Comparison of ENCODE assay signal across 21 cellular contexts in genomic region chr6:32075781-32076494, GRCh38. TPM values are rescaled to one million over a fixed set of nuclear protein-coding genes. Genes with fewer than 3 reads are reported as not detected.
DNase-seq lines count a peak whose midpoint lies in the region; ATAC-seq and TF ChIP-seq lines count a peak whose summit lies in the region.
"Had no signal": no experiment of that assay in that cellular context is flagged by ENCODE, and none has a peak within 500 bp of the region (broad histone marks: within the 10 kb centered on the region; RNA-seq: fewer than 3 reads in every experiment).

No MANE protein-coding gene starts in this region.

- H3K27me3 ChIP-seq in left ventricle myocardium inferior (ENCODE audit: low read depth) (no peaks in the 10 kb centered on the region), heart left ventricle (no peaks in the 10 kb centered on the region), vagina (no peaks in the 10 kb centered on the region)
- H3K27me3 ChIP-seq: MG63, upper lobe of left lung had no signal

- H3K27ac Mint-ChIP-seq in brain, result peak overlapping the region; percentile 12 to 86 (median 65)
- H3K27ac Mint-ChIP-seq: progenitor cell of endocrine pancreas had no signal

- H3K27ac ChIP-seq in left ventricle myocardium inferior (replicated peaks) (peak overlapping the region; percentile 50), heart left ventricle (peak overlapping the region in 4 of 12 donors; percentile 36 to 66 (median 38)), mesodermal cell (ENCODE audit: low read depth, low read length, severe bottlenecking) (peak overlapping the region; percentile 50), vagina (peak overlapping the region; percentile 62)
- H3K27ac ChIP-seq: A549 had no signal

- H3K4me1 Mint-ChIP-seq in brain, result peaks cover 46% of the 10 kb centered on the region
- H3K4me1 Mint-ChIP-seq: CD14-positive monocyte had no signal

- H3K4me1 ChIP-seq in left ventricle myocardium inferior (peaks cover 24% of the 10 kb centered on the region), heart left ventricle (peaks cover 0 to 35% (median 0%) of the 10 kb centered on the region in 12 donors), mesodermal cell (ENCODE audit: control insufficient read depth, insufficient read depth, low read length, poor library complexity, severe bottlenecking) (peaks cover 13% of the 10 kb centered on the region), vagina (peaks cover 6% of the 10 kb centered on the region)
- H3K4me1 ChIP-seq: A549, upper lobe of left lung had no signal

- 68 to 77% (median 76%) methylated on average over 9 of the region's 9 CpGs for WGBS in heart left ventricle, 4 donors
- WGBS in mesodermal cell (ENCODE audit: insufficient coverage in 2 of 2), 2 experiments, result 92 to 96% methylated on average over 8 of the region's 9 CpGs

- H3K36me3 Mint-ChIP-seq in brain, result peaks cover 25% of the 10 kb centered on the region
- H3K36me3 Mint-ChIP-seq: CD14-positive monocyte had no signal

- H3K9me3 ChIP-seq in left ventricle myocardium inferior (replicated peaks), result no peaks in the 10 kb centered on the region
- no peaks in the 10 kb centered on the region for H3K9me3 ChIP-seq in heart left ventricle
- no peaks in the 10 kb centered on the region for H3K9me3 ChIP-seq in mesodermal cell (ENCODE audit: control insufficient read depth, low read length)
- no peaks in the 10 kb centered on the region for H3K9me3 ChIP-seq in vagina
- H3K9me3 ChIP-seq: A549, MG63, upper lobe of left lung had no signal

- H3K36me3 ChIP-seq in left ventricle myocardium inferior (peaks cover 78% of the 10 kb centered on the region), heart left ventricle (peaks cover 0 to 95% (median 46%) of the 10 kb centered on the region in 9 donors), mesodermal cell (ENCODE audit: control insufficient read depth, insufficient read depth, low read length) (no peaks in the 10 kb centered on the region), vagina (peaks cover 0 to 53% of the 10 kb centered on the region in 2 donors)
- H3K36me3 ChIP-seq: MG63 had no signal

- peaks cover 14% of the 10 kb centered on the region for H3K27me3 Mint-ChIP-seq in brain
- H3K27me3 Mint-ChIP-seq: progenitor cell of endocrine pancreas had no signal

- intact Hi-C loops in left ventricle myocardium inferior (cut with micrococcal nuclease), result no loop called here
- intact Hi-C loops in heart left ventricle (cut with DNase I), result no loop called here
- intact Hi-C loops in vagina (cut with DNase I), result no loop called here

- H3K4me3 ChIP-seq in left ventricle myocardium inferior, result no peak overlapping the region
- no peak overlapping the region for H3K4me3 ChIP-seq in heart left ventricle
- no peak overlapping the region for H3K4me3 ChIP-seq in mesodermal cell (ENCODE audit: extremely low read depth, insufficient read depth, low read length, poor library complexity, severe bottlenecking)
- H3K4me3 ChIP-seq in vagina, result no peak overlapping the region
- H3K4me3 ChIP-seq: A549, MG63, upper lobe of left lung had no signal

- DNase-seq in left ventricle myocardium inferior, result no peak
- DNase-seq in heart left ventricle, result no peak
- DNase-seq in vagina (ENCODE audit: extremely low spot score in 2 of 2), result no peak
- no peak for DNase-seq in NCI-H82 (lab: John Stamatoyannopoulos, UW)
- DNase-seq in NK-92 treated with Interleukin-12 subunit alpha and Interleukin-12 subunit beta, amount 100 ng/mL, for 24 hours (lab: John Stamatoyannopoulos, UW), result no peak
- DNase-seq: activated CD4-positive, alpha-beta T cell treated with anti-CD3 and anti-CD28 coated beads for 1 hour; activated gamma-delta T cell; DMS53; NCI-H187; stimulated activated CD4-positive, alpha-beta T cell treated with anti-CD3 and anti-CD28 coated beads, Interleukin-15, amount 100 ng/mL, for 24 hours; stimulated activated naive CD4-positive, alpha-beta T cell treated with Interleukin-2 at 50 U/mL for 16 hours; T-helper 9 cell; upper lobe of left lung had no signal

- H3K4me3 Mint-ChIP-seq in brain, result no peak overlapping the region
- H3K4me3 Mint-ChIP-seq: CD14-positive monocyte had no signal

- ATAC-seq in heart left ventricle (no peak), GM18867 (IDR thresholded peaks at IDR 0.05; ENCODE audit: unreplicated experiment) (no peak)

- TF ChIP-seq POLR2A in heart left ventricle (IDR thresholded peaks at IDR 0.05), result no peak
- no peak for TF ChIP-seq POLR2A in vagina (IDR thresholded peaks at IDR 0.05)

- no peaks in the 10 kb centered on the region for H3K9me3 Mint-ChIP-seq in brain

- TF ChIP-seq CTCF in left ventricle myocardium inferior (IDR thresholded peaks at IDR 0.05; ENCODE audit: borderline replicate concordance) (no peak), heart left ventricle (IDR thresholded peaks at IDR 0.05) (no peak), brain (conservative IDR thresholded peaks at IDR 0.05) (no peak), vagina (IDR thresholded peaks at IDR 0.05) (no peak)

RNA-seq across cellular contexts. Expression of gene TNXB, which starts 33.2 kb away (rescaled TPM):
- total RNA-seq in left ventricle myocardium inferior, result 73.0 TPM
- total RNA-seq in heart left ventricle, result 100 to 1,000 TPM in 3 of 9 donors, 10 to 100 TPM in 6; 17.8 to 234 (median 56.9) TPM
- polyA plus RNA-seq in heart left ventricle, result 10 to 100 TPM; 23.8 to 47.9 TPM
- 6.8 TPM for polyA plus RNA-seq in brain (ENCODE audit: insufficient read depth, low read depth, low replicate concordance)
- polyA plus RNA-seq in mesodermal cell (2013, experiment 1 of 2), result 6.4 TPM
- polyA plus RNA-seq in mesodermal cell (2013, experiment 2 of 2), result 3.8 TPM
- 207 TPM for total RNA-seq in vagina
- polyA plus RNA-seq: CD14-positive monocyte had no signal

RNA-seq across cellular contexts. Expression of gene CYP21A2, which starts 37.7 kb away (rescaled TPM):
- 0.41 TPM for total RNA-seq in left ventricle myocardium inferior
- 1 to 10 TPM in 1 of 9 donors, under 1 TPM in 6, not detected in 2; 0.14 to 3.0 (median 0.69) TPM for total RNA-seq in heart left ventricle
- polyA plus RNA-seq in heart left ventricle, result 1 to 10 TPM in 1 of 2 donors, under 1 TPM in 1; 0.11 to 1.0 TPM
- 0.66 TPM for polyA plus RNA-seq in brain (ENCODE audit: insufficient read depth, low read depth, low replicate concordance)
- polyA plus RNA-seq in mesodermal cell (2013, experiment 1 of 2), result 0.26 TPM
- not detected for polyA plus RNA-seq in mesodermal cell (2013, experiment 2 of 2)
- total RNA-seq in vagina, result 9.3 TPM
- total RNA-seq: NCI-H460 had no signal
- polyA plus RNA-seq: A549, CD14-positive monocyte had no signal

RNA-seq across cellular contexts. Expression of gene ATF6B, which starts 52.1 kb away (rescaled TPM):
- total RNA-seq in left ventricle myocardium inferior (29.1 TPM), heart left ventricle (10 to 100 TPM; 11.1 to 56.8 (median 28.7) TPM), vagina (76.6 TPM)
- polyA plus RNA-seq in heart left ventricle (10 to 100 TPM; 26.8 to 28.8 TPM), brain (ENCODE audit: insufficient read depth, low read depth, low replicate concordance) (89.2 TPM)
- 41.8 TPM for polyA plus RNA-seq in mesodermal cell (2013, experiment 1 of 2)
- 39.0 TPM for polyA plus RNA-seq in mesodermal cell (2013, experiment 2 of 2)

RNA-seq across cellular contexts. Expression of gene FKBPL, which starts 54.1 kb away (rescaled TPM):
- total RNA-seq in left ventricle myocardium inferior (2.7 TPM), heart left ventricle (1 to 10 TPM; 1.3 to 3.7 (median 2.9) TPM), vagina (2.7 TPM)
- polyA plus RNA-seq in heart left ventricle (1 to 10 TPM; 2.9 to 9.3 TPM), brain (ENCODE audit: insufficient read depth, low read depth, low replicate concordance) (17.5 TPM)
- 8.8 TPM for polyA plus RNA-seq in mesodermal cell (2013, experiment 1 of 2)
- polyA plus RNA-seq in mesodermal cell (2013, experiment 2 of 2), result 6.4 TPM
